8 cellular contexts compared by ENCODE assay signal in genomic region chr4:121950680-121951569, GRCh38. TPM values are rescaled to one million over a fixed set of nuclear protein-coding genes. Genes with fewer than 3 reads are reported as not detected.
DNase-seq lines count a peak whose midpoint lies in the region; ATAC-seq lines count a peak whose summit lies in the region.

No MANE protein-coding gene starts in this region.

- H3K4me3 Mint-ChIP-seq in activated T-helper 1 cell treated with anti-CD3 and anti-CD28 coated beads, Interleukin-12 subunit alpha, Interleukin-12 subunit beta, Interleukin-2, Interleukin-4 antibody, amounts not matched to agents 30 ng/mL and 10 ng/mL and 1 ng/mL, durations not matched to agents 14 hours and 24 hours and 36 hours = peak overlapping the region; percentile 89

- H3K9me3 Mint-ChIP-seq in activated T-helper 1 cell treated with anti-CD3 and anti-CD28 coated beads, Interleukin-12 subunit alpha, Interleukin-12 subunit beta, Interleukin-2, Interleukin-4 antibody, amounts not matched to agents 30 ng/mL and 10 ng/mL and 1 ng/mL, durations not matched to agents 14 hours and 24 hours and 36 hours = no peaks in the 10 kb centered on the region

- H3K4me1 Mint-ChIP-seq in activated T-helper 1 cell treated with anti-CD3 and anti-CD28 coated beads, Interleukin-12 subunit alpha, Interleukin-12 subunit beta, Interleukin-2, Interleukin-4 antibody, amounts not matched to agents 30 ng/mL and 10 ng/mL and 1 ng/mL, durations not matched to agents 14 hours and 24 hours and 36 hours (ENCODE audit: low read depth) = peaks cover 26% of the 10 kb centered on the region

- peak overlapping the region; percentile 27 for H2AFZ ChIP-seq in trophoblast cell (ENCODE audit: insufficient read depth, low read length, poor library complexity)

- no peaks in the 10 kb centered on the region for H3K36me3 ChIP-seq in KOPT-K1 (ENCODE audit: insufficient read depth, low read length)
- H3K36me3 ChIP-seq in trophoblast cell (ENCODE audit: control insufficient read depth in 1 of 2, insufficient read depth in 2 of 2, low read length in 2 of 2) = no peaks in the 10 kb centered on the region

- H4K91ac ChIP-seq in trophoblast cell (ENCODE audit: low read depth, low read length) = no peak overlapping the region

- no peak overlapping the region for H4K12ac ChIP-seq in trophoblast cell (ENCODE audit: low read depth, low read length)

- H3K4me1 ChIP-seq in trophoblast cell (ENCODE audit: control insufficient read depth in 1 of 2, insufficient read depth in 2 of 2, low read length in 2 of 2) = peaks cover 5 to 12% of the 10 kb centered on the region in 2 experiments

- peak overlapping the region; percentile 93 for H3K4me2 ChIP-seq in trophoblast cell (ENCODE audit: low read length)

- no peak overlapping the region for H3K27ac Mint-ChIP-seq in activated T-helper 1 cell treated with anti-CD3 and anti-CD28 coated beads, Interleukin-12 subunit alpha, Interleukin-12 subunit beta, Interleukin-2, Interleukin-4 antibody, amounts not matched to agents 30 ng/mL and 10 ng/mL and 1 ng/mL, durations not matched to agents 14 hours and 24 hours and 36 hours

- H3K9me3 ChIP-seq in KOPT-K1 (ENCODE audit: insufficient read depth, low read length, poor library complexity, severe bottlenecking) (no peaks in the 10 kb centered on the region), trophoblast cell (ENCODE audit: insufficient read depth, low read depth, low read length) (peaks cover 3% of the 10 kb centered on the region)

- in situ Hi-C loops in ACHN (cut with HindIII; ENCODE audit: low pct_ligation_motif_present, low pct_unique_long_range_greater_than_20kb, low sequenced_read_pairs) = no loop called here

- ATAC-seq in GM21825 (IDR thresholded peaks at IDR 0.05; ENCODE audit: unreplicated experiment) = peak; percentile 23

- no peak overlapping the region for H3K4ac ChIP-seq in trophoblast cell (ENCODE audit: low read depth, low read length)

- H2BK120ac ChIP-seq in trophoblast cell (ENCODE audit: insufficient read depth, low read length, poor library complexity) = no peak overlapping the region

- H4K8ac ChIP-seq in trophoblast cell (ENCODE audit: low read depth, low read length) = no peak overlapping the region

- H3K27ac ChIP-seq in KOPT-K1 (ENCODE audit: low read depth, low read length, poor library complexity, severe bottlenecking) (peak overlapping the region; percentile 8), trophoblast cell (ENCODE audit: low read depth, low read length) (no peak overlapping the region)

- no peak overlapping the region for H3K14ac ChIP-seq in trophoblast cell (ENCODE audit: low read length)

- intact Hi-C loops in activated T-helper 1 cell treated with anti-CD3 and anti-CD28 coated beads, Interleukin-12 subunit alpha, Interleukin-12 subunit beta, Interleukin-2, Interleukin-4 antibody, amounts not matched to agents 30 ng/mL and 10 ng/mL and 1 ng/mL, durations not matched to agents 14 hours and 24 hours and 36 hours (cut with micrococcal nuclease) = loop anchor here (1.0 to 10.0 kb wide), 12 partner anchors 50 to 980 kb away; partner anchors contain the start of genes BBS7, BLTP1 and NUDT6

- H3K27me3 Mint-ChIP-seq in activated T-helper 1 cell treated with anti-CD3 and anti-CD28 coated beads, Interleukin-12 subunit alpha, Interleukin-12 subunit beta, Interleukin-2, Interleukin-4 antibody, amounts not matched to agents 30 ng/mL and 10 ng/mL and 1 ng/mL, durations not matched to agents 14 hours and 24 hours and 36 hours (ENCODE audit: insufficient read depth) = peaks cover 46% of the 10 kb centered on the region

- H3K27me3 ChIP-seq in trophoblast cell (ENCODE audit: insufficient read depth, low read length) = peaks cover 34% of the 10 kb centered on the region

- H3K4me3 ChIP-seq in trophoblast cell (ENCODE audit: low read depth, low read length) = peak overlapping the region; percentile 63

- H3K79me2 ChIP-seq in trophoblast cell (ENCODE audit: control insufficient read depth, insufficient read depth, low read length, poor library complexity) = no peaks in the 10 kb centered on the region

- no peak overlapping the region for H2BK12ac ChIP-seq in trophoblast cell (ENCODE audit: low read length)

- no peak overlapping the region for H2AK5ac ChIP-seq in trophoblast cell (ENCODE audit: low read length)

- H3K36me3 Mint-ChIP-seq in activated T-helper 1 cell treated with anti-CD3 and anti-CD28 coated beads, Interleukin-12 subunit alpha, Interleukin-12 subunit beta, Interleukin-2, Interleukin-4 antibody, amounts not matched to agents 30 ng/mL and 10 ng/mL and 1 ng/mL, durations not matched to agents 14 hours and 24 hours and 36 hours (ENCODE audit: low read depth) = no peaks in the 10 kb centered on the region

- DNase-seq in GM03348 (ENCODE audit: low spot score) = peak; percentile 54
- peak; percentile 6 for DNase-seq in activated T-helper 1 cell treated with anti-CD3 and anti-CD28 coated beads, Interleukin-12 subunit alpha, Interleukin-12 subunit beta, Interleukin-2, Interleukin-4 antibody, amounts not matched to agents 30 ng/mL and 10 ng/mL and 1 ng/mL, durations not matched to agents 14 hours and 24 hours and 36 hours (ENCODE audit: low spot score)
- DNase-seq in glomerular visceral epithelial cell (ENCODE audit: extremely low spot score) = peak; percentile 45
- peak in 1 of 2 donors; percentile 16 for DNase-seq in trophoblast cell
- no peak for DNase-seq in NCI-H1092 treated with DMSO at 0.1 percent for 48 hours (lab: John Stamatoyannopoulos, UW)
- DNase-seq in ACHN = no peak

- H3K23ac ChIP-seq in trophoblast cell (ENCODE audit: low read length) = no peak overlapping the region

- no peak overlapping the region for H2BK5ac ChIP-seq in trophoblast cell (ENCODE audit: low read depth, low read length, poor library complexity)

- H3K9ac ChIP-seq in trophoblast cell (ENCODE audit: low read length) = no peak overlapping the region

- no peak overlapping the region for H3K18ac ChIP-seq in trophoblast cell (ENCODE audit: low read length)

- H3K79me1 ChIP-seq in trophoblast cell (ENCODE audit: low read length) = no peaks in the 10 kb centered on the region

- WGBS in trophoblast cell (ENCODE audit: extremely low coverage, insufficient coverage, insufficient read length) = no CpG with 5 or more reads among the region's 83 CpGs

RNA-seq across cellular contexts. Expression of gene TRPC3, which starts 0.9 kb away (rescaled TPM):
- total RNA-seq in activated T-helper 1 cell treated with anti-CD3 and anti-CD28 coated beads, Interleukin-12 subunit alpha, Interleukin-12 subunit beta, Interleukin-2, Interleukin-4 antibody, amounts not matched to agents 30 ng/mL and 10 ng/mL and 1 ng/mL, durations not matched to agents 14 hours and 24 hours and 36 hours = 2.3 and 2.5 TPM in 2 replicates
- polyA plus RNA-seq in trophoblast cell (2013) = not detected in 2 replicates

Comparison
In these comparisons a context has a peak if more than half of its experiments do, and no peak if none do; other contexts are left out.
1. DNase-seq: peak in GM03348 (single experiment), activated T-helper 1 cell treated with anti-CD3 and anti-CD28 coated beads, Interleukin-12 subunit alpha, Interleukin-12 subunit beta, Interleukin-2, Interleukin-4 antibody, amounts not matched to agents 30 ng/mL and 10 ng/mL and 1 ng/mL, durations not matched to agents 14 hours and 24 hours and 36 hours (single experiment) and glomerular visceral epithelial cell (single experiment); none in NCI-H1092 treated with DMSO at 0.1 percent for 48 hours (single experiment) and ACHN (single experiment).